ENCODE assay signal across 18 cellular contexts in the genomic region with DNA sequence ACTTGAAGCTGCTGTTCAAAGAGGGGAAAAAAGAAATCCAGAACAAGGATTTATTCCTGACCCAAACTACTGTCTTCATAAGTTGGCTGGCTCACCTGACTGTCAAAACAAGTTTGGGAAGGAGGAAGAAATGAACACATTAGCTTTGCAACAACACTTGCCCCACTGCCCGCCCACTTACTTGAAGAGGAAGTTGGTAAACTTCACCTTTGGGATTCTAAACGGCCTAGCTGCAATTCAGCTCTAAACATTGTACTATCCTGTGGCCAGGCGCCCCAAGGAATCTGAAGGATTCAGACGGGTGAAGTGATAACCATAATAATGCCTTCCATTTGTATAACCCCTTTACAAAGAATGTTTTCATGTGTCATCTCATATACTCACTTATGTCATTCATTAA.
DNase-seq lines count a peak whose midpoint lies in the region; ATAC-seq, FAIRE-seq and TF ChIP-seq lines count a peak whose summit lies in the region.
"Had no signal": no experiment of that assay in that cellular context is flagged by ENCODE, and none has a peak within 500 bp of the region (broad histone marks: within the 10 kb centered on the region; RNA-seq: fewer than 3 reads in every experiment).

No MANE protein-coding gene starts in this region.

- TF ChIP-seq POLR2A in K562 (conservative IDR thresholded peaks at IDR 0.05) = no peak

- no peak overlapping the region for H3K27ac Mint-ChIP-seq in memory B cell
- H3K27ac Mint-ChIP-seq: activated T-helper 2 cell treated with anti-CD3 and anti-CD28 coated beads, Interferon-gamma antibody, Interleukin-2, Interleukin-4, amounts not matched to agents 10 μg/mL and 5 μg/mL and 100 μg/mL, durations not matched to agents 14 hours and 24 hours and 36 hours had no signal

- TF ChIP-seq CTCF in right atrium auricular region (IDR thresholded peaks at IDR 0.05) (no peak), K562 (IDR thresholded peaks at IDR 0.05 in 2 of 3, conservative IDR thresholded peaks at IDR 0.05 in 1 of 3; ENCODE audit: insufficient read depth in 2 of 3, low read depth in 1 of 3, low read length in 3 of 3) (no peak)

- no peaks in the 10 kb centered on the region for H3K79me2 ChIP-seq in K562 (ENCODE audit: control insufficient read depth, insufficient read depth, low read length)
- H3K79me2 ChIP-seq: parathyroid adenoma had no signal

- in situ Hi-C loops in K562 (cut with MboI) = no loop called here

- H3K9ac ChIP-seq in K562 (ENCODE audit: insufficient read depth in 1 of 2, low read depth in 2 of 2, low read length in 2 of 2) = no peak overlapping the region
- H3K9ac ChIP-seq: parathyroid adenoma had no signal

- intact Hi-C loops in Right ventricle myocardium superior (cut with DNase I) (no loop called here), K562 (cut with micrococcal nuclease) (loop anchor here (2.0 to 5.0 kb wide), 2 partner anchors 81 to 201 kb away; no protein-coding TSS in a partner anchor)

- WGBS in K562 (ENCODE audit: insufficient coverage, low coverage, missing lambda C conversion rate) = 28% methylated on average over 4 of the region's 4 CpGs

- no peak overlapping the region for H3K4me2 ChIP-seq in K562 (ENCODE audit: insufficient read depth, low read length)

- 0 out of 2 replicates have a peak overlapping the region, but pooled peaks have one; percentile 12 for H2AFZ ChIP-seq in K562 (ENCODE audit: low read depth, low read length)
- H2AFZ ChIP-seq: parathyroid adenoma had no signal

- H3K9me3 ChIP-seq in right atrium auricular region = no peaks in the 10 kb centered on the region
- no peaks in the 10 kb centered on the region for H3K9me3 ChIP-seq in K562 (replicated peaks; ENCODE audit: control insufficient read depth, insufficient read depth, low read depth, low read length)
- H3K9me3 ChIP-seq: uterus had no signal

- no peaks in the 10 kb centered on the region for H3K9me3 Mint-ChIP-seq in memory B cell
- H3K9me3 Mint-ChIP-seq: activated T-helper 2 cell treated with anti-CD3 and anti-CD28 coated beads, Interferon-gamma antibody, Interleukin-2, Interleukin-4, amounts not matched to agents 10 μg/mL and 5 μg/mL and 100 μg/mL, durations not matched to agents 14 hours and 24 hours and 36 hours had no signal

- peak; percentile 15 for FAIRE-seq in K562 (lab: Jason Lieb, UNC)
- FAIRE-seq: endothelial cell of umbilical vein had no signal

- H4K20me1 ChIP-seq in K562 (replicated peaks; ENCODE audit: control insufficient read depth, insufficient read depth, low read length) = no peaks in the 10 kb centered on the region

- BruUV-seq in K562 (replicated peaks; lab: Mats Ljungman, UMichigan) = no TSS peak

- H3K9me1 ChIP-seq in K562 (ENCODE audit: control insufficient read depth, insufficient read depth, low read length) = no peaks in the 10 kb centered on the region

- H3K36me3 ChIP-seq in right atrium auricular region = no peaks in the 10 kb centered on the region
- H3K36me3 ChIP-seq in K562 (ENCODE audit: control insufficient read depth, insufficient read depth, low read length) = no peaks in the 10 kb centered on the region
- H3K36me3 ChIP-seq: uterus had no signal

- H3K36me3 Mint-ChIP-seq in memory B cell = no peaks in the 10 kb centered on the region

- ATAC-seq in Right ventricle myocardium superior (ENCODE audit: poor library complexity) = no peak
- no peak for ATAC-seq in K562
- ATAC-seq in memory B cell (ENCODE audit: low read depth) = no peak

- no peak overlapping the region for H3K4me3 ChIP-seq in right atrium auricular region
- H3K4me3 ChIP-seq in K562 = no peak overlapping the region
- H3K4me3 ChIP-seq: uterus had no signal

- peaks cover 10% of the 10 kb centered on the region for H3K4me1 Mint-ChIP-seq in memory B cell

- no peak for TF ChIP-seq EP300 in K562 (IDR thresholded peaks at IDR 0.05; ENCODE audit: low read length)

- no peak for TF ChIP-seq RAD21 in K562 (CRISPR knock-in tag; conservative IDR thresholded peaks at IDR 0.05 in 1 of 2, IDR thresholded peaks at IDR 0.05 in 1 of 2)

- DNase-seq in Right ventricle myocardium superior (peak; percentile 66), right atrium auricular region (ENCODE audit: low spot score) (no peak), K562 (ENCODE audit: extremely low read depth in 1 of 4, low spot score in 3 of 4) (no peak), memory B cell (ENCODE audit: low spot score in 2 of 2) (no peak), activated gamma-delta T cell treated with Interleukin-2 at 50 U/mL for 16 hours (no peak), T-helper 9 cell (no peak), NCI-H1930 (lab: John Stamatoyannopoulos, UW) (no peak)
- DNase-seq in stimulated activated CD4-positive, alpha-beta T cell treated with anti-CD3 and anti-CD28 coated beads, Interleukin-4, amount 100 ng/mL, for 1 hour = no peak
- DNase-seq: activated CD4-positive, alpha-beta T cell treated with anti-CD3 and anti-CD28 coated beads, Interleukin-2, amount 50 U/mL, for 1 hour; DMS79; mammary epithelial cell; NCI-H2107; stimulated activated CD8-positive, alpha-beta memory T cell treated with anti-CD3 and anti-CD28 coated beads, Interleukin-4, amount 100 ng/mL, for 48 hours; T-helper 1 cell; uterus had no signal

- H3K27me3 ChIP-seq in right atrium auricular region (no peaks in the 10 kb centered on the region), K562 (ENCODE audit: control insufficient read depth in 2 of 2, insufficient read depth in 2 of 2, low read length in 2 of 2) (no peaks in the 10 kb centered on the region)
- H3K27me3 ChIP-seq: uterus had no signal

- CTCF ChIA-PET in K562 (lab: Yijun Ruan, JAX; ENCODE audit: low intra/inter-chr PET ratio) = no interaction called here

- H3K27me3 Mint-ChIP-seq in memory B cell = peaks cover 3% of the 10 kb centered on the region

- H3K4me3 Mint-ChIP-seq in memory B cell = peak overlapping the region; percentile 21

- no peaks in the 10 kb centered on the region for H3K4me1 ChIP-seq in right atrium auricular region
- no peaks in the 10 kb centered on the region; a peak in 1 of 5 replicates for H3K4me1 ChIP-seq in K562 (replicated peaks in 1 of 2; ENCODE audit: control insufficient read depth in 2 of 2, insufficient read depth in 2 of 2, low read length in 2 of 2)
- H3K4me1 ChIP-seq: parathyroid adenoma, uterus had no signal

- peak overlapping the region in 1 of 2 donors; percentile 47 for H3K27ac ChIP-seq in right atrium auricular region
- no peak overlapping the region for H3K27ac ChIP-seq in K562 (ENCODE audit: extremely low read depth, low read depth, low read length)
- H3K27ac ChIP-seq: parathyroid adenoma, uterus had no signal

- POLR2A ChIA-PET in K562 (lab: Yijun Ruan, JAX) = interaction anchor here (0.8 to 1.6 kb wide), 5 partner anchors 10 to 197 kb away, joined by 3 to 6 read pairs (median 3); no protein-coding TSS in a partner anchor

TF ChIP-seq in K562, 482 proteins besides CTCF, POLR2A, EP300 and RAD21:
- no peak for TF ChIP-seq NR2F6 (CRISPR knock-in tag; IDR thresholded peaks at IDR 0.05)
- TF ChIP-seq E2F3 (CRISPR knock-in tag; IDR thresholded peaks at IDR 0.05) = no peak
- TF ChIP-seq RFX1 (IDR thresholded peaks at IDR 0.05) = no peak
- TF ChIP-seq ARID1B (IDR thresholded peaks at IDR 0.05) = no peak
- no peak for TF ChIP-seq KLF6 (CRISPR knock-in tag; IDR thresholded peaks at IDR 0.05; ENCODE audit: borderline replicate concordance)
- no peak for TF ChIP-seq CBX1 (IDR thresholded peaks at IDR 0.05; ENCODE audit: low read depth)
- no peak for TF ChIP-seq ZNF124 (CRISPR knock-in tag; IDR thresholded peaks at IDR 0.05)
TF ChIP-seq in K562: peak in this region for 0.
